In genomic region chr2:238562446-238562845, GRCh38 we compare ENCODE assay signal across 22 cellular contexts.
"Had no signal": no experiment of that assay in that cellular context is flagged by ENCODE, and none has a peak within 500 bp of the region (broad histone marks: within the 10 kb centered on the region; RNA-seq: fewer than 3 reads in every experiment).

No MANE protein-coding gene starts in this region.

- DNase-seq: IMR-90, Kasumi-1, MM.1S, NCI-H1092 treated with DMSO at 0.1 percent for 48 hours, NCI-H1436, NCI-H187, NCI-H2029, NCI-H2081 treated with DMSO at 0.1 percent for 48 hours, NCI-H2171, NCI-H226, NCI-H446, NCI-H510A, NCI-H524 treated with DMSO at 0.1 percent for 48 hours, NCI-H69, Right ventricle myocardium superior, RPMI8226, SIG-M5 had no signal

- H3K4me2 ChIP-seq: KMS-11 had no signal

- H3K27ac ChIP-seq: KMS-11, SJSA1, SK-N-MC had no signal

- H3K27me3 ChIP-seq: SJSA1 had no signal

- H3K36me3 ChIP-seq: SJSA1 had no signal

- ATAC-seq: HepG2, K562 had no signal

- H3K4me1 ChIP-seq: SJSA1 had no signal

- H3K4me3 ChIP-seq: K562, SJSA1, SK-N-MC had no signal

- H3K9me3 ChIP-seq: SJSA1 had no signal
